ENCODE assay signal across 12 cellular contexts in genomic region chr17:47897561-47897960, GRCh38. TPM values are rescaled to one million over a fixed set of nuclear protein-coding genes. Genes with fewer than 3 reads are reported as not detected.
DNase-seq lines count a peak whose midpoint lies in the region; ATAC-seq, FAIRE-seq and TF ChIP-seq lines count a peak whose summit lies in the region.
"Had no signal": no experiment of that assay in that cellular context is flagged by ENCODE, and none has a peak within 500 bp of the region (broad histone marks: within the 10 kb centered on the region; RNA-seq: fewer than 3 reads in every experiment).

No MANE protein-coding gene starts in this region.

- CTCF ChIA-PET in A549 (lab: Yijun Ruan, JAX) (interaction anchor here (1.1 to 10.1 kb wide), 5 partner anchors 8 to 121 kb away, joined by 3 to 89 read pairs (median 8); partner anchors contain the start of genes CDK5RAP3 and SCRN2), IMR-90 (lab: Yijun Ruan, JAX) (no interaction called here)

- peak overlapping the region; percentile 84 for H2BK5ac ChIP-seq in IMR-90 (ENCODE audit: low read depth, low read length, poor library complexity, severe bottlenecking)

- intact Hi-C loops in IMR-90 (cut with micrococcal nuclease) (no loop called here), adrenal gland (cut with DNase I) (no loop called here)

- no peak overlapping the region for H3K18ac ChIP-seq in IMR-90 (ENCODE audit: low read depth, low read length)

- H3K56ac ChIP-seq in IMR-90 (ENCODE audit: extremely low read depth, insufficient read depth, low read length) = no peak overlapping the region

- no peak overlapping the region for H4K5ac ChIP-seq in IMR-90 (ENCODE audit: low read depth, low read length)

- no peak overlapping the region for H3K14ac ChIP-seq in IMR-90 (replicated peaks; ENCODE audit: low read depth, low read length)

- no peak for TF ChIP-seq EP300 in A549 (IDR thresholded peaks at IDR 0.05)

- H3K4me2 ChIP-seq in A549 = peak overlapping the region; percentile 87
- peak overlapping the region; percentile 97 for H3K4me2 ChIP-seq in IMR-90 (ENCODE audit: low read depth, low read length)

- peaks cover 37 to 68% of the 10 kb centered on the region in 2 experiments for H3K79me1 ChIP-seq in IMR-90 (ENCODE audit: low read depth in 1 of 2, low read length in 2 of 2)

- DNase-seq in A549 (ENCODE audit: low read depth in 1 of 2, low spot score in 1 of 2) = no peak
- no peak for DNase-seq in IMR-90
- no peak for DNase-seq in caudate nucleus (lab: John Stamatoyannopoulos, UW)
- DNase-seq in GM12891 (ENCODE audit: insufficient read length, low spot score) = no peak
- no peak for DNase-seq in adrenal gland
- no peak for DNase-seq in NCI-H187 (lab: John Stamatoyannopoulos, UW)
- DNase-seq in dermis blood vessel endothelial cell = no peak
- DNase-seq: DMS153; GOT3; NCI-H69; stimulated activated CD4-positive, alpha-beta T cell treated with anti-CD3 and anti-CD28 coated beads, Interleukin-15, amount 100 ng/mL, for 24 hours had no signal

- no peak overlapping the region for H2AK5ac ChIP-seq in IMR-90 (ENCODE audit: low read depth, low read length)

- in situ Hi-C loops in IMR-90 (cut with MboI; ENCODE audit: low sequenced_read_pairs) = no loop called here

- TF ChIP-seq CTCF in A549 (IDR thresholded peaks at IDR 0.05) = no peak
- no peak for TF ChIP-seq CTCF in IMR-90 (conservative IDR thresholded peaks at IDR 0.05; ENCODE audit: low read depth, low read length)
- no peak for TF ChIP-seq CTCF in adrenal gland (IDR thresholded peaks at IDR 0.05)

- peak overlapping the region; percentile 42; the same call in 1 of the 2 replicates for H3K4ac ChIP-seq in IMR-90 (ENCODE audit: low read depth, low read length)

- H2BK15ac ChIP-seq in IMR-90 (ENCODE audit: low read depth, low read length) = no peak overlapping the region

- H3K27me3 ChIP-seq in IMR-90 (ENCODE audit: control insufficient read depth, insufficient read depth, low read length) (no peaks in the 10 kb centered on the region), mucosa of stomach (ENCODE audit: control insufficient read depth, insufficient read depth, low read length) (no peaks in the 10 kb centered on the region), adrenal gland (no peaks in the 10 kb centered on the region)

- 0 out of 2 replicates have a peak, but pooled peaks cover 7% of the 10 kb centered on the region for H3K9me1 ChIP-seq in IMR-90 (ENCODE audit: insufficient read depth, low read length)

- H4K91ac ChIP-seq in IMR-90 (ENCODE audit: insufficient read depth, low read depth, low read length) = no peak overlapping the region

- H3K4me3 ChIP-seq in A549 = no peak overlapping the region
- H3K4me3 ChIP-seq in IMR-90 (ENCODE audit: insufficient read depth, low read depth, low read length) = no peak overlapping the region
- no peak overlapping the region for H3K4me3 ChIP-seq in mucosa of stomach (ENCODE audit: low read length)
- H3K4me3 ChIP-seq in adrenal gland = peak overlapping the region in 2 of 4 donors; percentile 73 to 75

- TF ChIP-seq POLR2A in A549 (IDR thresholded peaks at IDR 0.05; ENCODE audit: low read length) = no peak
- no peak for TF ChIP-seq POLR2A in IMR-90 (IDR thresholded peaks at IDR 0.05; ENCODE audit: low read depth, low read length)
- TF ChIP-seq POLR2A in GM12891 (IDR thresholded peaks at IDR 0.05; ENCODE audit: low read depth, low read length) = no peak
- TF ChIP-seq POLR2A in adrenal gland (IDR thresholded peaks at IDR 0.05) = no peak

- H3K4me1 ChIP-seq in A549 = peaks cover 16% of the 10 kb centered on the region; the same call in 2 of the 3 replicates
- peaks cover 1% of the 10 kb centered on the region; the same call in 1 of the 2 replicates for H3K4me1 ChIP-seq in IMR-90 (ENCODE audit: control insufficient read depth, insufficient read depth, low read length)
- peaks cover 19% of the 10 kb centered on the region for H3K4me1 ChIP-seq in mucosa of stomach (ENCODE audit: control insufficient read depth, insufficient read depth, low read length)
- peaks cover 10 to 31% of the 10 kb centered on the region in 2 donors for H3K4me1 ChIP-seq in adrenal gland (replicated peaks in 1 of 2)

- H3K36me3 ChIP-seq in IMR-90 (ENCODE audit: control insufficient read depth, insufficient read depth, low read length) = no peaks in the 10 kb centered on the region
- H3K36me3 ChIP-seq in mucosa of stomach (ENCODE audit: control insufficient read depth, insufficient read depth, low read length) = no peaks in the 10 kb centered on the region
- H3K36me3 ChIP-seq in adrenal gland (replicated peaks in 1 of 2) = no peaks in the 10 kb centered on the region

- no peak for FAIRE-seq in A549 (lab: Jason Lieb, UNC)
- no peak for FAIRE-seq in GM12891 (lab: Jason Lieb, UNC)

- no peaks in the 10 kb centered on the region for H3K9me3 ChIP-seq in A549
- H3K9me3 ChIP-seq in IMR-90 (ENCODE audit: control insufficient read depth, insufficient read depth, low read length) = no peaks in the 10 kb centered on the region
- no peaks in the 10 kb centered on the region for H3K9me3 ChIP-seq in mucosa of stomach (ENCODE audit: control insufficient read depth, low read length)
- H3K9me3 ChIP-seq in adrenal gland (replicated peaks in 1 of 3) = no peaks in the 10 kb centered on the region

- H2BK120ac ChIP-seq in IMR-90 (ENCODE audit: low read depth, low read length) = no peak overlapping the region

- H2AFZ ChIP-seq in IMR-90 (replicated peaks; ENCODE audit: low read length, poor library complexity) = no peak overlapping the region

- no peaks in the 10 kb centered on the region for H4K20me1 ChIP-seq in IMR-90 (ENCODE audit: insufficient read depth, low read length)

- WGBS in A549 (ENCODE audit: missing lambda C conversion rate) = 77% methylated on average over 5 of the region's 5 CpGs
- WGBS in IMR-90 (ENCODE audit: extremely low coverage in 2 of 2, insufficient read length in 1 of 2), 2 experiments = 67% methylated on average over 1 of the region's 5 CpGs; no CpG with 5 or more reads in 1 of the 2 experiments
- 77 to 82% (median 80%) methylated on average over 5 of the region's 5 CpGs for WGBS in adrenal gland, 4 donors

- H3K27ac ChIP-seq in A549 (peak overlapping the region in 1 of 2 experiments; percentile 95; a peak in 3 of 6 replicates), IMR-90 (ENCODE audit: insufficient read depth, low read length) (no peak overlapping the region), caudate nucleus (ENCODE audit: low read depth, low read length) (peak overlapping the region; percentile 99), adrenal gland (no peak overlapping the region)

- POLR2A ChIA-PET in A549 (lab: Yijun Ruan, JAX) = no interaction called here
- POLR2A ChIA-PET in IMR-90 (lab: Charles Lee; ENCODE audit: unreplicated experiment) = no interaction called here

- no peak overlapping the region for H2BK20ac ChIP-seq in IMR-90 (ENCODE audit: low read depth, low read length)

- BruUV-seq in IMR-90 (replicated peaks; lab: Mats Ljungman, UMichigan) = no TSS peak

- H4K8ac ChIP-seq in IMR-90 (ENCODE audit: low read depth in 2 of 2, low read length in 2 of 2) = peak overlapping the region in 1 of 2 experiments; percentile 99; a peak in 1 of 4 replicates

- H3K23ac ChIP-seq in IMR-90 (ENCODE audit: low read depth, low read length) = peak overlapping the region; percentile 65

- dilution Hi-C loops in IMR-90 (cut with HindIII; ENCODE audit: low sequenced_read_pairs, unreplicated experiment) = no loop called here

- TF ChIP-seq RAD21 in A549 (conservative IDR thresholded peaks at IDR 0.05 in 1 of 2, IDR thresholded peaks at IDR 0.05 in 1 of 2) (no peak), IMR-90 (IDR thresholded peaks at IDR 0.05; ENCODE audit: low read length) (no peak)

- no peak overlapping the region for H2AK9ac ChIP-seq in IMR-90 (replicated peaks; ENCODE audit: low read depth, low read length, poor library complexity)

- ATAC-seq in A549 (no peak), IMR-90 (ENCODE audit: low read depth) (no peak)

- peak overlapping the region; percentile 97; the same call in 1 of the 2 replicates for H3K9ac ChIP-seq in IMR-90 (ENCODE audit: low read depth, low read length)
- peak overlapping the region; percentile 96 for H3K9ac ChIP-seq in mucosa of stomach (ENCODE audit: low read length)

RNA-seq across cellular contexts. Expression of gene SP2, which starts 1.5 kb away (rescaled TPM):
- polyA plus RNA-seq in A549 (2011; rRNA removed) = 6.2 and 8.0 TPM in 2 replicates
- 13.9 and 19.3 TPM in 2 replicates for polyA plus RNA-seq in A549 (2012; cell fraction: cytosol; rRNA removed)
- polyA plus RNA-seq in A549 (2012; cell fraction: nucleus; rRNA removed) = 16.8 and 18.2 TPM in 2 replicates
- 10.5 to 13.4 TPM (median 11.6 TPM) in 3 replicates for polyA plus RNA-seq in A549 (2017; fragmentation: RNase III; extraction: RNeasy Plus Mini Kit Qiagen cat#74134 plus additional on column Dnase treatment)
- 4.5 and 6.0 TPM in 2 replicates for polyA minus RNA-seq in A549 (2011; rRNA and poly(A)+ RNA removed)
- total RNA-seq in IMR-90 (2012; rRNA removed) = 0.72 and 1.4 TPM in 2 replicates
- polyA plus RNA-seq in IMR-90 (2012; rRNA removed) = 13.8 and 14.0 TPM in 2 replicates
- 7.4 and 17.7 TPM in 2 replicates for polyA plus RNA-seq in IMR-90 (2012; cell fraction: cytosol; rRNA removed)
- polyA plus RNA-seq in IMR-90 (2012; cell fraction: nucleus; rRNA removed; ENCODE audit: low replicate concordance) = 23.1 and 23.5 TPM in 2 replicates
- 9.9 TPM for polyA plus RNA-seq in GM12891 (2012; ENCODE audit: low read depth, missing spikeins)
- 10 to 100 TPM in 5 of 8 donors, 1 to 10 TPM in 3; 2.9 to 20.8 (median 12.1) TPM for total RNA-seq in adrenal gland
- 10 to 100 TPM in 1 of 3 donors, 1 to 10 TPM in 2; 4.5 to 21.1 (median 8.0) TPM for polyA plus RNA-seq in adrenal gland
- total RNA-seq in dermis blood vessel endothelial cell = 1.7 and 2.6 TPM in 2 replicates

RNA-seq across cellular contexts. Expression of gene PNPO, which starts 43.8 kb away (rescaled TPM):
- polyA plus RNA-seq in A549 (2011; rRNA removed) (40.8 and 43.4 TPM in 2 replicates), A549 (2017; fragmentation: RNase III; extraction: RNeasy Plus Mini Kit Qiagen cat#74134 plus additional on column Dnase treatment) (28.7 to 29.8 TPM (median 29.5 TPM) in 3 replicates), IMR-90 (2012; rRNA removed) (13.6 and 13.9 TPM in 2 replicates), adrenal gland (10 to 100 TPM; 19.7 to 36.1 (median 23.8) TPM)
- 23.8 and 27.6 TPM in 2 replicates for polyA plus RNA-seq in A549 (2012; cell fraction: cytosol; rRNA removed)
- polyA plus RNA-seq in A549 (2012; cell fraction: nucleus; rRNA removed) = 14.3 and 18.6 TPM in 2 replicates
- polyA minus RNA-seq in A549 (2011; rRNA and poly(A)+ RNA removed) = 80.8 and 86.2 TPM in 2 replicates
- total RNA-seq in IMR-90 (2012; rRNA removed) (32.5 and 34.1 TPM in 2 replicates), adrenal gland (10 to 100 TPM; 45.0 to 91.5 (median 61.8) TPM), dermis blood vessel endothelial cell (36.4 and 43.0 TPM in 2 replicates)
- polyA plus RNA-seq in IMR-90 (2012; cell fraction: cytosol; rRNA removed) = 11.0 and 37.1 TPM in 2 replicates
- 5.8 and 9.0 TPM in 2 replicates for polyA plus RNA-seq in IMR-90 (2012; cell fraction: nucleus; rRNA removed; ENCODE audit: low replicate concordance)
- polyA plus RNA-seq in GM12891 (2012; ENCODE audit: low read depth, missing spikeins) = 14.5 TPM

RNA-seq across cellular contexts. Expression of gene SP6, which starts 46.6 kb away (rescaled TPM):
- 0.61 and 0.67 TPM in 2 replicates for polyA plus RNA-seq in A549 (2011; rRNA removed)
- 0.83 and 1.4 TPM in 2 replicates for polyA plus RNA-seq in A549 (2012; cell fraction: cytosol; rRNA removed)
- polyA plus RNA-seq in A549 (2012; cell fraction: nucleus; rRNA removed) = 1.8 and 2.6 TPM in 2 replicates
- polyA plus RNA-seq in A549 (2017; fragmentation: RNase III; extraction: RNeasy Plus Mini Kit Qiagen cat#74134 plus additional on column Dnase treatment) = 2.0 to 2.3 TPM (median 2.1 TPM) in 3 replicates
- 0.24 and 0.50 TPM in 2 replicates for polyA minus RNA-seq in A549 (2011; rRNA and poly(A)+ RNA removed)
- under 0.01 TPM in 2 replicates for total RNA-seq in IMR-90 (2012; rRNA removed)
- polyA plus RNA-seq in IMR-90 (2012; rRNA removed) = 0.31 and 0.32 TPM in 2 replicates
- 0.14 and 0.24 TPM in 2 replicates for polyA plus RNA-seq in IMR-90 (2012; cell fraction: cytosol; rRNA removed)
- polyA plus RNA-seq in IMR-90 (2012; cell fraction: nucleus; rRNA removed; ENCODE audit: low replicate concordance) = 0.34 and 0.51 TPM in 2 replicates
- polyA plus RNA-seq in GM12891 (2012; ENCODE audit: low read depth, missing spikeins) = 0.09 TPM
- 1 to 10 TPM in 6 of 8 donors, under 1 TPM in 2; 0.06 to 3.5 (median 1.2) TPM for total RNA-seq in adrenal gland
- 1 to 10 TPM in 1 of 3 donors, under 1 TPM in 2; 0.91 to 1.1 (median 0.97) TPM for polyA plus RNA-seq in adrenal gland
- 3.1 and 4.8 TPM in 2 replicates for total RNA-seq in dermis blood vessel endothelial cell

RNA-seq across cellular contexts. Expression of gene SCRN2, which starts 56.5 kb away (rescaled TPM):
- 20.7 and 25.8 TPM in 2 replicates for polyA plus RNA-seq in A549 (2011; rRNA removed)
- polyA plus RNA-seq in A549 (2012; cell fraction: cytosol; rRNA removed) = 52.9 and 61.8 TPM in 2 replicates
- 177 and 179 TPM in 2 replicates for polyA plus RNA-seq in A549 (2012; cell fraction: nucleus; rRNA removed)
- 37.3 to 47.7 TPM (median 43.7 TPM) in 3 replicates for polyA plus RNA-seq in A549 (2017; fragmentation: RNase III; extraction: RNeasy Plus Mini Kit Qiagen cat#74134 plus additional on column Dnase treatment)
- 20.0 and 22.6 TPM in 2 replicates for polyA minus RNA-seq in A549 (2011; rRNA and poly(A)+ RNA removed)
- 14.7 and 17.2 TPM in 2 replicates for total RNA-seq in IMR-90 (2012; rRNA removed)
- 27.6 and 31.0 TPM in 2 replicates for polyA plus RNA-seq in IMR-90 (2012; rRNA removed)
- 16.3 and 34.7 TPM in 2 replicates for polyA plus RNA-seq in IMR-90 (2012; cell fraction: cytosol; rRNA removed)
- 122 and 248 TPM in 2 replicates for polyA plus RNA-seq in IMR-90 (2012; cell fraction: nucleus; rRNA removed; ENCODE audit: low replicate concordance)
- polyA plus RNA-seq in GM12891 (2012; ENCODE audit: low read depth, missing spikeins) = 21.0 TPM
- 10 to 100 TPM; 18.3 to 53.7 (median 40.5) TPM for total RNA-seq in adrenal gland
- 100 to 1,000 TPM in 2 of 3 donors, 1 to 10 TPM in 1; 6.3 to 136 (median 121) TPM for polyA plus RNA-seq in adrenal gland
- total RNA-seq in dermis blood vessel endothelial cell = 44.3 and 74.2 TPM in 2 replicates
